Comparison of ENCODE assay signal across 15 cellular contexts in the genomic region with DNA sequence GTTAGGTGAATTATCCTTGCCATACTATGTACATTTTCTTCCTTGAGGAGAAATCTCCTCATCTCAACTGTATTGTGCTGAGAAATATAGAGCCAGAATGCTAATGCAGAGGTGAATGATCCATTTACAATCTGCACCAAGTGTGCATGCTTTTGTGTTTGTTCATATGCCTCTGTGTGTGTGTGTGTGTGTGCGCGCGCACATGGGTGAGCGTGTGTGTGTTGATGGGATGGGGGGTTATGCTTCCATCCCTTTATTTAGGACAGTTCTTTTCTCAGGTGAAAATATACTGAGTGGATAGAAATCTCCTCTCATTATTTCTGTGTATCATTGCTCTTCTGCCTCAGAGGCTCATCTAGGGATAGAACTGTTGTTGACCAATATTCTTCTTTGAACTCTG.
DNase-seq lines count a peak whose midpoint lies in the region; ATAC-seq and TF ChIP-seq lines count a peak whose summit lies in the region.
"Had no signal": no experiment of that assay in that cellular context is flagged by ENCODE, and none has a peak within 500 bp of the region (broad histone marks: within the 10 kb centered on the region; RNA-seq: fewer than 3 reads in every experiment).

No MANE protein-coding gene starts in this region.

- no peaks in the 10 kb centered on the region for H3K36me3 Mint-ChIP-seq in T-cell
- no peaks in the 10 kb centered on the region for H3K36me3 Mint-ChIP-seq in endodermal cell (ENCODE audit: low read depth)

- POLR2A ChIA-PET in T-cell (lab: Charles Lee), result no interaction called here

- H3K4me3 ChIP-seq in adipocyte (ENCODE audit: low read length) (no peak overlapping the region), hepatocyte (no peak overlapping the region), smooth muscle cell (no peak overlapping the region), esophagus muscularis mucosa (no peak overlapping the region), endodermal cell (ENCODE audit: low read length) (no peak overlapping the region)
- H3K4me3 ChIP-seq: BLaER1 treated with 17β-estradiol and CSF1 and Interleukin-3, amounts not matched to agents 10 nM and 100 nM; GM12878 had no signal

- H3K9me3 ChIP-seq in adipocyte (ENCODE audit: control insufficient read depth, low read length) (peaks cover 3% of the 10 kb centered on the region), hepatocyte (ENCODE audit: low read depth) (no peaks in the 10 kb centered on the region), smooth muscle cell (replicated peaks; ENCODE audit: low read depth) (peaks cover 2% of the 10 kb centered on the region), esophagus muscularis mucosa (peaks cover 0 to 8% (median 0%) of the 10 kb centered on the region in 4 donors), endodermal cell (ENCODE audit: control insufficient read depth, low read length) (peaks cover under 1% of the 10 kb centered on the region)

- peaks cover 3 to 12% (median 8%) of the 10 kb centered on the region in 3 donors for H3K9me3 Mint-ChIP-seq in T-cell
- H3K9me3 Mint-ChIP-seq in endodermal cell, result peaks cover 13% of the 10 kb centered on the region

- TF ChIP-seq EP300 in esophagus muscularis mucosa (IDR thresholded peaks at IDR 0.05), result no peak

- TF ChIP-seq CTCF in hepatocyte (IDR thresholded peaks at IDR 0.05; ENCODE audit: poor library complexity) (no peak), smooth muscle cell (IDR thresholded peaks at IDR 0.05; ENCODE audit: borderline replicate concordance, insufficient read depth, poor library complexity, severe bottlenecking) (no peak), esophagus muscularis mucosa (IDR thresholded peaks at IDR 0.05) (no peak), endodermal cell (conservative IDR thresholded peaks at IDR 0.05) (no peak)

- H4K20me1 ChIP-seq in hepatocyte (ENCODE audit: insufficient read depth, poor library complexity, severe bottlenecking) (no peaks in the 10 kb centered on the region), smooth muscle cell (ENCODE audit: low read depth) (no peaks in the 10 kb centered on the region)
- H4K20me1 ChIP-seq: BLaER1 treated with 17β-estradiol and CSF1 and Interleukin-3, amounts not matched to agents 10 nM and 100 nM had no signal

- H3K27ac Mint-ChIP-seq in T-cell (no peak overlapping the region), endodermal cell (no peak overlapping the region)
- H3K27ac Mint-ChIP-seq: B cell had no signal

- no peak for TF ChIP-seq POLR2A in esophagus muscularis mucosa (IDR thresholded peaks at IDR 0.05; ENCODE audit: low read depth)

- H3K4me3 Mint-ChIP-seq in T-cell (no peak overlapping the region), endodermal cell (no peak overlapping the region)
- H3K4me3 Mint-ChIP-seq: B cell had no signal

- H3K4me1 ChIP-seq in adipocyte (ENCODE audit: control insufficient read depth, insufficient read depth, low read length), result peaks cover 9% of the 10 kb centered on the region
- no peaks in the 10 kb centered on the region for H3K4me1 ChIP-seq in hepatocyte (ENCODE audit: insufficient read depth)
- no peaks in the 10 kb centered on the region for H3K4me1 ChIP-seq in smooth muscle cell (ENCODE audit: low read depth)
- peaks cover 0 to 12% (median 2%) of the 10 kb centered on the region in 4 donors for H3K4me1 ChIP-seq in esophagus muscularis mucosa
- no peaks in the 10 kb centered on the region for H3K4me1 ChIP-seq in endodermal cell (ENCODE audit: control insufficient read depth, insufficient read depth, low read length)
- H3K4me1 ChIP-seq: BLaER1 treated with 17β-estradiol and CSF1 and Interleukin-3, amounts not matched to agents 10 nM and 100 nM had no signal

- DNase-seq in Daoy (ENCODE audit: low read depth), result peak; percentile 53
- no peak for DNase-seq in adipocyte (ENCODE audit: low read depth)
- DNase-seq in hepatocyte (ENCODE audit: low spot score), result no peak
- DNase-seq in smooth muscle cell (lab: John Stamatoyannopoulos, UW; ENCODE audit: unreplicated experiment), result no peak
- DNase-seq in stimulated activated CD4-positive, alpha-beta T cell treated with anti-CD3 and anti-CD28 coated beads, Interleukin-2, amount 100 ng/mL, for 24 hours, result no peak
- DNase-seq in T-cell, result no peak
- no peak for DNase-seq in esophagus muscularis mucosa (ENCODE audit: extremely low spot score)
- no peak for DNase-seq in endodermal cell
- DNase-seq: DMS79 treated with DMSO at 0.1 percent for 48 hours, EL, HCEC 1CT had no signal

- CTCF ChIA-PET in T-cell (lab: Charles Lee), result no interaction called here

- no peaks in the 10 kb centered on the region for H3F3A ChIP-seq in smooth muscle cell (ENCODE audit: low read depth)

- ATAC-seq in T-cell (replicated peaks in 1 of 4), result no peak
- ATAC-seq: GM12878 had no signal

- H3K27me3 ChIP-seq in adipocyte (replicated peaks; ENCODE audit: control insufficient read depth, insufficient read depth, low read length) (no peaks in the 10 kb centered on the region), hepatocyte (no peaks in the 10 kb centered on the region), smooth muscle cell (ENCODE audit: low read depth) (no peaks in the 10 kb centered on the region), esophagus muscularis mucosa (no peaks in the 10 kb centered on the region), endodermal cell (ENCODE audit: control insufficient read depth, insufficient read depth, low read length, poor library complexity, severe bottlenecking) (no peaks in the 10 kb centered on the region)
- H3K27me3 ChIP-seq: BLaER1 treated with 17β-estradiol and CSF1 and Interleukin-3, amounts not matched to agents 10 nM and 100 nM had no signal

- intact Hi-C loops in esophagus muscularis mucosa (cut with DNase I), result no loop called here

- H3K27me3 Mint-ChIP-seq in T-cell, result no peaks in the 10 kb centered on the region
- H3K27me3 Mint-ChIP-seq in endodermal cell (ENCODE audit: insufficient read depth), result no peaks in the 10 kb centered on the region
- H3K27me3 Mint-ChIP-seq: B cell had no signal

- no peaks in the 10 kb centered on the region for H3K79me2 ChIP-seq in hepatocyte
- H3K79me2 ChIP-seq in smooth muscle cell (ENCODE audit: low read depth), result no peaks in the 10 kb centered on the region

- H3K4me2 ChIP-seq in hepatocyte, result no peak overlapping the region
- H3K4me2 ChIP-seq in smooth muscle cell, result no peak overlapping the region
- H3K4me2 ChIP-seq: BLaER1 treated with 17β-estradiol and CSF1 and Interleukin-3, amounts not matched to agents 10 nM and 100 nM had no signal

- H3K36me3 ChIP-seq in adipocyte (ENCODE audit: control insufficient read depth, insufficient read depth, low read length, severe bottlenecking) (no peaks in the 10 kb centered on the region), hepatocyte (replicated peaks; ENCODE audit: insufficient read depth, low read depth) (no peaks in the 10 kb centered on the region), smooth muscle cell (ENCODE audit: low read depth) (no peaks in the 10 kb centered on the region), esophagus muscularis mucosa (no peaks in the 10 kb centered on the region), endodermal cell (ENCODE audit: control insufficient read depth, insufficient read depth, low read length) (no peaks in the 10 kb centered on the region)
- H3K36me3 ChIP-seq: BLaER1 treated with 17β-estradiol and CSF1 and Interleukin-3, amounts not matched to agents 10 nM and 100 nM had no signal

- H2AFZ ChIP-seq in hepatocyte (no peak overlapping the region), smooth muscle cell (ENCODE audit: low read depth) (peak overlapping the region; percentile 48)

- 96% methylated on average over 4 of the region's 4 CpGs for WGBS in hepatocyte (ENCODE audit: low lambda C conversion rate, missing lambda C conversion rate)
- 97% methylated on average over 4 of the region's 4 CpGs for WGBS in smooth muscle cell (ENCODE audit: low lambda C conversion rate)
- 98% methylated on average over 4 of the region's 4 CpGs for WGBS in esophagus muscularis mucosa
- 100% methylated on average over 1 of the region's 4 CpGs; no CpG with 5 or more reads in 1 of the 2 experiments for WGBS in endodermal cell (ENCODE audit: insufficient coverage in 1 of 2, insufficient read length in 1 of 2), 2 experiments

- H3K9ac ChIP-seq in adipocyte (ENCODE audit: low read length), result peak overlapping the region; percentile 45
- H3K9ac ChIP-seq in smooth muscle cell (ENCODE audit: low read depth), result no peak overlapping the region
- no peak overlapping the region for H3K9ac ChIP-seq in endodermal cell (ENCODE audit: extremely low read depth, low read length, poor library complexity, severe bottlenecking)
- H3K9ac ChIP-seq: BLaER1 treated with 17β-estradiol and CSF1 and Interleukin-3, amounts not matched to agents 10 nM and 100 nM had no signal

- H3K27ac ChIP-seq in hepatocyte (peak overlapping the region; percentile 14), smooth muscle cell (ENCODE audit: low read depth) (no peak overlapping the region), esophagus muscularis mucosa (replicated peaks in 1 of 4) (no peak overlapping the region), endodermal cell (ENCODE audit: low read depth, low read length) (no peak overlapping the region)
- H3K27ac ChIP-seq: BLaER1 treated with 17β-estradiol and CSF1 and Interleukin-3, amounts not matched to agents 10 nM and 100 nM; HL-60 had no signal

- H3K4me1 Mint-ChIP-seq in T-cell (no peaks in the 10 kb centered on the region), endodermal cell (no peaks in the 10 kb centered on the region)
- H3K4me1 Mint-ChIP-seq: B cell had no signal

- no peaks in the 10 kb centered on the region for H3K9me2 ChIP-seq in hepatocyte (replicated peaks; ENCODE audit: insufficient read depth)
